Comparison of ENCODE assay signal across 8 cellular contexts in genomic region chrX:47361538-47362511, GRCh38. TPM values are rescaled to one million over a fixed set of nuclear protein-coding genes. Genes with fewer than 3 reads are reported as not detected.
DNase-seq lines count a peak whose midpoint lies in the region; ATAC-seq lines count a peak whose summit lies in the region.

No MANE protein-coding gene starts in this region.

- peaks cover 0 to 4% of the 10 kb centered on the region in 2 donors for H3K27me3 Mint-ChIP-seq in natural killer cell treated with Interleukin-12 subunit alpha and Interleukin-12 subunit beta and Interleukin-15 and Interleukin-18, amount 100 ng/mL, for 72 hours

- DNase-seq in COLO668 (lab: John Stamatoyannopoulos, UW; ENCODE audit: unreplicated experiment) (peak; percentile 9), NCI-H2227 treated with DMSO at 0.1 percent for 48 hours (lab: John Stamatoyannopoulos, UW) (peak; percentile 99), germinal center (ENCODE audit: low spot score) (peak; percentile 92), HuH-7 (ENCODE audit: low spot score) (no peak)
- DNase-seq in activated gamma-delta T cell treated with anti-CD3 and anti-CD28 coated beads, Interleukin-2, amount 50 U/mL, for 16 hours (ENCODE audit: low read depth): peak; percentile 20
- no peak for DNase-seq in natural killer cell treated with Interleukin-12 subunit alpha and Interleukin-12 subunit beta and Interleukin-15 and Interleukin-18, amount 100 ng/mL, for 72 hours (ENCODE audit: low spot score)

- H3K4me1 Mint-ChIP-seq in natural killer cell treated with Interleukin-12 subunit alpha and Interleukin-12 subunit beta and Interleukin-15 and Interleukin-18, amount 100 ng/mL, for 72 hours (ENCODE audit: low read depth in 2 of 2): peaks cover 22 to 26% of the 10 kb centered on the region in 2 donors

- peak overlapping the region; percentile 69 for H3K4me3 Mint-ChIP-seq in natural killer cell treated with Interleukin-12 subunit alpha and Interleukin-12 subunit beta and Interleukin-15 and Interleukin-18, amount 100 ng/mL, for 72 hours

- no peaks in the 10 kb centered on the region for H3K36me3 Mint-ChIP-seq in natural killer cell treated with Interleukin-12 subunit alpha and Interleukin-12 subunit beta and Interleukin-15 and Interleukin-18, amount 100 ng/mL, for 72 hours

- H3K27ac Mint-ChIP-seq in natural killer cell treated with Interleukin-12 subunit alpha and Interleukin-12 subunit beta and Interleukin-15 and Interleukin-18, amount 100 ng/mL, for 72 hours: peak overlapping the region in 1 of 2 donors; percentile 60

- ATAC-seq in GM19025 (IDR thresholded peaks at IDR 0.05; ENCODE audit: low read depth, unreplicated experiment): peak; percentile 83
- peak; percentile 72 for ATAC-seq in HG03103 (IDR thresholded peaks at IDR 0.05; ENCODE audit: low read depth, unreplicated experiment)
- peak; percentile 67 to 78 for ATAC-seq in natural killer cell treated with Interleukin-12 subunit alpha and Interleukin-12 subunit beta and Interleukin-15 and Interleukin-18, amount 100 ng/mL, for 72 hours

- H3K9me3 Mint-ChIP-seq in natural killer cell treated with Interleukin-12 subunit alpha and Interleukin-12 subunit beta and Interleukin-15 and Interleukin-18, amount 100 ng/mL, for 72 hours: no peaks in the 10 kb centered on the region

RNA-seq across cellular contexts. Expression of gene ZNF157, which starts 8.6 kb away (rescaled TPM):
- under 1 TPM; 0.31 to 0.61 TPM for total RNA-seq in natural killer cell treated with Interleukin-12 subunit alpha and Interleukin-12 subunit beta and Interleukin-15 and Interleukin-18, amount 100 ng/mL, for 72 hours

Comparison
In these comparisons a context has a peak if more than half of its experiments do, and no peak if none do; other contexts are left out.
1. DNase-seq: peak in COLO668 (single experiment), NCI-H2227 treated with DMSO at 0.1 percent for 48 hours (single experiment), activated gamma-delta T cell treated with anti-CD3 and anti-CD28 coated beads, Interleukin-2, amount 50 U/mL, for 16 hours (single experiment) and germinal center (single experiment); none in natural killer cell treated with Interleukin-12 subunit alpha and Interleukin-12 subunit beta and Interleukin-15 and Interleukin-18, amount 100 ng/mL, for 72 hours (single experiment) and HuH-7 (single experiment).
2. Peak in every context shown above with its lines, with median percentiles within 50 percentile points of each other: ATAC-seq.